In genomic region chr11:35389897-35390462, GRCh38 we compare ENCODE assay signal across 1 cellular context.
TF ChIP-seq lines count a peak whose summit lies in the region.

No MANE protein-coding gene starts in this region.

TF ChIP-seq in GM23338, 12 proteins besides CTCF, POLR2A, EP300 and RAD21 (continued from another document):
- TF ChIP-seq REST (IDR thresholded peaks at IDR 0.05; ENCODE audit: unreplicated experiment) = no peak
- no peak for TF ChIP-seq ETS1 (IDR thresholded peaks at IDR 0.05)
- no peak for TF ChIP-seq JUNB (IDR thresholded peaks at IDR 0.05; ENCODE audit: unreplicated experiment)
- TF ChIP-seq EZH2 (IDR thresholded peaks at IDR 0.05; ENCODE audit: low read depth, unreplicated experiment) = no peak
- no peak for TF ChIP-seq CREB1 (CRISPR knock-in tag; IDR thresholded peaks at IDR 0.05; ENCODE audit: low read depth)
- TF ChIP-seq STAT1 (IDR thresholded peaks at IDR 0.05; ENCODE audit: unreplicated experiment) = no peak
- TF ChIP-seq ZNF114 (CRISPR knock-in tag; IDR thresholded peaks at IDR 0.05) = no peak
- no peak for TF ChIP-seq NANOG (IDR thresholded peaks at IDR 0.05; ENCODE audit: borderline replicate concordance)
- TF ChIP-seq ZNF462 (CRISPR knock-in tag; IDR thresholded peaks at IDR 0.05) = no peak
